ENCODE assay signal across 17 cellular contexts in genomic region chr1:119686661-119687060, GRCh38. TPM values are rescaled to one million over a fixed set of nuclear protein-coding genes. Genes with fewer than 3 reads are reported as not detected.
A peak's percentile ranks its signal among the peaks of the same experiment; 100 is the strongest.
DNase-seq lines count a peak whose midpoint lies in the region; ATAC-seq and TF ChIP-seq lines count a peak whose summit lies in the region.
"Had no signal": no experiment of that assay in that cellular context is flagged by ENCODE, and none has a peak within 500 bp of the region (broad histone marks: within the 10 kb centered on the region; RNA-seq: fewer than 3 reads in every experiment).

No MANE protein-coding gene starts in this region.

- ATAC-seq in HG03521 (IDR thresholded peaks at IDR 0.05; ENCODE audit: unreplicated experiment), result no peak
- ATAC-seq: naive thymus-derived CD4-positive, alpha-beta T cell had no signal

- peak overlapping the region; percentile 12; the same call in 1 of the 2 replicates for H3K9ac ChIP-seq in iPS-20b (ENCODE audit: low read depth, low read length)

- H3K4me3 ChIP-seq in iPS-20b (ENCODE audit: low read length), result peak overlapping the region; percentile 44; the same call in 1 of the 2 replicates
- H3K4me3 ChIP-seq: sigmoid colon had no signal

- H3K36me3 Mint-ChIP-seq in type B pancreatic cell, result no peaks in the 10 kb centered on the region
- H3K36me3 Mint-ChIP-seq: naive thymus-derived CD4-positive, alpha-beta T cell had no signal

- H3K27ac ChIP-seq in iPS-20b (ENCODE audit: low read length), result no peak overlapping the region
- H3K27ac ChIP-seq: sigmoid colon had no signal

- H3K9me3 Mint-ChIP-seq in type B pancreatic cell, result no peaks in the 10 kb centered on the region
- H3K9me3 Mint-ChIP-seq: CD4-positive, alpha-beta T cell had no signal

- no peaks in the 10 kb centered on the region for H3K9me3 ChIP-seq in iPS-20b (ENCODE audit: insufficient read depth, low read depth, low read length)
- H3K9me3 ChIP-seq: sigmoid colon had no signal

- H3K27me3 Mint-ChIP-seq in type B pancreatic cell, result no peaks in the 10 kb centered on the region
- H3K27me3 Mint-ChIP-seq: CD4-positive, alpha-beta T cell had no signal

- H3K27ac Mint-ChIP-seq in type B pancreatic cell, result peak overlapping the region; percentile 66
- H3K27ac Mint-ChIP-seq: CD4-positive, alpha-beta T cell; naive thymus-derived CD4-positive, alpha-beta T cell had no signal

- H3K27me3 ChIP-seq in iPS-20b (ENCODE audit: insufficient read depth, low read length), result no peaks in the 10 kb centered on the region
- H3K27me3 ChIP-seq: sigmoid colon had no signal

- H3K4me3 Mint-ChIP-seq in type B pancreatic cell, result peak overlapping the region; percentile 9
- H3K4me3 Mint-ChIP-seq: CD4-positive, alpha-beta T cell; naive thymus-derived CD4-positive, alpha-beta T cell had no signal

- peaks cover 43% of the 10 kb centered on the region for H3K4me1 ChIP-seq in iPS-20b (ENCODE audit: insufficient read depth, low read length)
- H3K4me1 ChIP-seq: sigmoid colon had no signal

- TF ChIP-seq CTCF in type B pancreatic cell (conservative IDR thresholded peaks at IDR 0.05), result no peak

- no peaks in the 10 kb centered on the region for H3K36me3 ChIP-seq in iPS-20b (ENCODE audit: insufficient read depth, low read depth, low read length)
- H3K36me3 ChIP-seq: sigmoid colon had no signal

- DNase-seq in M059J (ENCODE audit: low read depth), result peak; percentile 49
- DNase-seq in RPMI7951 (ENCODE audit: low read depth), result peak; percentile 23
- no peak for DNase-seq in type B pancreatic cell (ENCODE audit: extremely low spot score, unreplicated experiment)
- DNase-seq in effector CD4-positive, alpha-beta T cell, result no peak
- DNase-seq in NCI-H69 (lab: John Stamatoyannopoulos, UW), result no peak
- DNase-seq: activated CD4-positive, alpha-beta T cell treated with anti-CD3 and anti-CD28 coated beads for 1 hour; activated T-cell treated with anti-CD3 and anti-CD28 coated beads, Interleukin-2, amount 50 U/mL, for 1 hour; amygdala; CD4-positive, alpha-beta T cell; dermis blood vessel endothelial cell; kidney; naive thymus-derived CD4-positive, alpha-beta T cell; sigmoid colon; substantia nigra; T-helper 1 cell had no signal

- peaks cover 10% of the 10 kb centered on the region for H3K4me1 Mint-ChIP-seq in type B pancreatic cell (ENCODE audit: unreplicated experiment)
- H3K4me1 Mint-ChIP-seq: naive thymus-derived CD4-positive, alpha-beta T cell had no signal

RNA-seq across cellular contexts. Expression of gene PHGDH, which starts 25.1 kb away (rescaled TPM):
- 35.5 and 52.1 TPM in 2 replicates for total RNA-seq in M059J (2014; rRNA removed; shearing (Covaris generic))
- total RNA-seq in RPMI7951 (2014; rRNA removed; shearing (Covaris generic)), result 35.4 and 46.1 TPM in 2 replicates
- 195 and 217 TPM in 2 replicates for total RNA-seq in type B pancreatic cell (ENCODE audit: low replicate concordance)

RNA-seq across cellular contexts. Expression of gene ZNF697, which starts 38.6 kb away (rescaled TPM):
- 2.2 and 5.2 TPM in 2 replicates for total RNA-seq in M059J (2014; rRNA removed; shearing (Covaris generic))
- total RNA-seq in RPMI7951 (2014; rRNA removed; shearing (Covaris generic)), result 6.6 and 6.7 TPM in 2 replicates
- total RNA-seq in type B pancreatic cell (ENCODE audit: low replicate concordance), result 9.9 and 11.8 TPM in 2 replicates

Comparison
In these comparisons a context has a peak if more than half of its experiments do, and no peak if none do; other contexts are left out.
1. DNase-seq: peak in M059J (single experiment) and RPMI7951 (single experiment); none in type B pancreatic cell (single experiment), effector CD4-positive, alpha-beta T cell (single experiment) and NCI-H69 (single experiment).